Comparison of ENCODE assay signal across 1 cellular context in genomic region chr3:78867409-78868372, GRCh38.
A peak's percentile ranks its signal among the peaks of the same experiment; 100 is the strongest.
TF ChIP-seq lines count a peak whose summit lies in the region.

No MANE protein-coding gene starts in this region.

TF ChIP-seq in SK-N-SH, 30 proteins besides CTCF, POLR2A, EP300 and RAD21 (continued from another document):
- TF ChIP-seq, protein P1, sequence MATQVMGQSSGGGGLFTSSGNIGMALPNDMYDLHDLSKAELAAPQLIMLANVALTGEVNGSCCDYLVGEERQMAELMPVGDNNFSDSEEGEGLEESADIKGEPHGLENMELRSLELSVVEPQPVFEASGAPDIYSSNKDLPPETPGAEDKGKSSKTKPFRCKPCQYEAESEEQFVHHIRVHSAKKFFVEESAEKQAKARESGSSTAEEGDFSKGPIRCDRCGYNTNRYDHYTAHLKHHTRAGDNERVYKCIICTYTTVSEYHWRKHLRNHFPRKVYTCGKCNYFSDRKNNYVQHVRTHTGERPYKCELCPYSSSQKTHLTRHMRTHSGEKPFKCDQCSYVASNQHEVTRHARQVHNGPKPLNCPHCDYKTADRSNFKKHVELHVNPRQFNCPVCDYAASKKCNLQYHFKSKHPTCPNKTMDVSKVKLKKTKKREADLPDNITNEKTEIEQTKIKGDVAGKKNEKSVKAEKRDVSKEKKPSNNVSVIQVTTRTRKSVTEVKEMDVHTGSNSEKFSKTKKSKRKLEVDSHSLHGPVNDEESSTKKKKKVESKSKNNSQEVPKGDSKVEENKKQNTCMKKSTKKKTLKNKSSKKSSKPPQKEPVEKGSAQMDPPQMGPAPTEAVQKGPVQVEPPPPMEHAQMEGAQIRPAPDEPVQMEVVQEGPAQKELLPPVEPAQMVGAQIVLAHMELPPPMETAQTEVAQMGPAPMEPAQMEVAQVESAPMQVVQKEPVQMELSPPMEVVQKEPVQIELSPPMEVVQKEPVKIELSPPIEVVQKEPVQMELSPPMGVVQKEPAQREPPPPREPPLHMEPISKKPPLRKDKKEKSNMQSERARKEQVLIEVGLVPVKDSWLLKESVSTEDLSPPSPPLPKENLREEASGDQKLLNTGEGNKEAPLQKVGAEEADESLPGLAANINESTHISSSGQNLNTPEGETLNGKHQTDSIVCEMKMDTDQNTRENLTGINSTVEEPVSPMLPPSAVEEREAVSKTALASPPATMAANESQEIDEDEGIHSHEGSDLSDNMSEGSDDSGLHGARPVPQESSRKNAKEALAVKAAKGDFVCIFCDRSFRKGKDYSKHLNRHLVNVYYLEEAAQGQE (IDR thresholded peaks at IDR 0.05; ENCODE audit: low read depth, low read length): no peak
- TF ChIP-seq TAF1 (IDR thresholded peaks at IDR 0.05; ENCODE audit: borderline replicate concordance, low read depth, low read length) (no peak), YY1 (IDR thresholded peaks at IDR 0.05; ENCODE audit: low read depth) (peak; percentile 64; the same call in 1 of the 2 replicates), RCOR1 (IDR thresholded peaks at IDR 0.05; ENCODE audit: low read length) (no peak), IRF3 (IDR thresholded peaks at IDR 0.05; ENCODE audit: low read depth, low read length) (no peak), POLR2AphosphoS5 (IDR thresholded peaks at IDR 0.05; ENCODE audit: low read depth, low read length) (no peak), NRF1 (IDR thresholded peaks at IDR 0.05; ENCODE audit: low read depth, low read length) (no peak), MEF2A (IDR thresholded peaks at IDR 0.05; ENCODE audit: borderline replicate concordance, low read depth) (no peak), ELF1 (IDR thresholded peaks at IDR 0.05) (no peak), SMC3 (IDR thresholded peaks at IDR 0.05; ENCODE audit: low read depth, low read length) (no peak), JUND (IDR thresholded peaks at IDR 0.05) (peak; percentile 63), RFX5 (IDR thresholded peaks at IDR 0.05; ENCODE audit: low read length) (no peak), FOXJ3 (CRISPR knock-in tag; IDR thresholded peaks at IDR 0.05) (no peak), FOXM1 (IDR thresholded peaks at IDR 0.05; ENCODE audit: low read depth) (no peak), TEAD4 (IDR thresholded peaks at IDR 0.05; ENCODE audit: borderline replicate concordance, insufficient read depth) (peak; percentile 37; the same call in 1 of the 2 replicates), USF1 (IDR thresholded peaks at IDR 0.05; ENCODE audit: borderline replicate concordance, low read depth) (no peak), CHD2 (IDR thresholded peaks at IDR 0.05; ENCODE audit: low read length, partially characterized antibody) (no peak), GATA2 (CRISPR knock-in tag; IDR thresholded peaks at IDR 0.05) (no peak), FOSL2 (IDR thresholded peaks at IDR 0.05; ENCODE audit: borderline replicate concordance, low read depth) (peak; percentile 2; the same call in 1 of the 2 replicates), TCF12 (IDR thresholded peaks at IDR 0.05) (peak; percentile 79), MXI1 (IDR thresholded peaks at IDR 0.05; ENCODE audit: low read depth, low read length) (no peak)
- TF ChIP-seq, protein P2, sequence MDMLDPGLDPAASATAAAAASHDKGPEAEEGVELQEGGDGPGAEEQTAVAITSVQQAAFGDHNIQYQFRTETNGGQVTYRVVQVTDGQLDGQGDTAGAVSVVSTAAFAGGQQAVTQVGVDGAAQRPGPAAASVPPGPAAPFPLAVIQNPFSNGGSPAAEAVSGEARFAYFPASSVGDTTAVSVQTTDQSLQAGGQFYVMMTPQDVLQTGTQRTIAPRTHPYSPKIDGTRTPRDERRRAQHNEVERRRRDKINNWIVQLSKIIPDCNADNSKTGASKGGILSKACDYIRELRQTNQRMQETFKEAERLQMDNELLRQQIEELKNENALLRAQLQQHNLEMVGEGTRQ (IDR thresholded peaks at IDR 0.05; ENCODE audit: borderline replicate concordance, low read depth, low read length): no peak
- TF ChIP-seq, protein P3, sequence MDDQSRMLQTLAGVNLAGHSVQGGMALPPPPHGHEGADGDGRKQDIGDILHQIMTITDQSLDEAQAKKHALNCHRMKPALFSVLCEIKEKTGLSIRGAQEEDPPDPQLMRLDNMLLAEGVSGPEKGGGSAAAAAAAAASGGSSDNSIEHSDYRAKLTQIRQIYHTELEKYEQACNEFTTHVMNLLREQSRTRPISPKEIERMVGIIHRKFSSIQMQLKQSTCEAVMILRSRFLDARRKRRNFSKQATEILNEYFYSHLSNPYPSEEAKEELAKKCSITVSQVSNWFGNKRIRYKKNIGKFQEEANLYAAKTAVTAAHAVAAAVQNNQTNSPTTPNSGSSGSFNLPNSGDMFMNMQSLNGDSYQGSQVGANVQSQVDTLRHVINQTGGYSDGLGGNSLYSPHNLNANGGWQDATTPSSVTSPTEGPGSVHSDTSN (IDR thresholded peaks at IDR 0.05): peak; percentile 64
- TF ChIP-seq, protein P4, sequence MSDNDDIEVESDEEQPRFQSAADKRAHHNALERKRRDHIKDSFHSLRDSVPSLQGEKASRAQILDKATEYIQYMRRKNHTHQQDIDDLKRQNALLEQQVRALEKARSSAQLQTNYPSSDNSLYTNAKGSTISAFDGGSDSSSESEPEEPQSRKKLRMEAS (IDR thresholded peaks at IDR 0.05; ENCODE audit: low read depth): no peak
